Comparison of ENCODE assay signal across 1 cellular context in the genomic region with DNA sequence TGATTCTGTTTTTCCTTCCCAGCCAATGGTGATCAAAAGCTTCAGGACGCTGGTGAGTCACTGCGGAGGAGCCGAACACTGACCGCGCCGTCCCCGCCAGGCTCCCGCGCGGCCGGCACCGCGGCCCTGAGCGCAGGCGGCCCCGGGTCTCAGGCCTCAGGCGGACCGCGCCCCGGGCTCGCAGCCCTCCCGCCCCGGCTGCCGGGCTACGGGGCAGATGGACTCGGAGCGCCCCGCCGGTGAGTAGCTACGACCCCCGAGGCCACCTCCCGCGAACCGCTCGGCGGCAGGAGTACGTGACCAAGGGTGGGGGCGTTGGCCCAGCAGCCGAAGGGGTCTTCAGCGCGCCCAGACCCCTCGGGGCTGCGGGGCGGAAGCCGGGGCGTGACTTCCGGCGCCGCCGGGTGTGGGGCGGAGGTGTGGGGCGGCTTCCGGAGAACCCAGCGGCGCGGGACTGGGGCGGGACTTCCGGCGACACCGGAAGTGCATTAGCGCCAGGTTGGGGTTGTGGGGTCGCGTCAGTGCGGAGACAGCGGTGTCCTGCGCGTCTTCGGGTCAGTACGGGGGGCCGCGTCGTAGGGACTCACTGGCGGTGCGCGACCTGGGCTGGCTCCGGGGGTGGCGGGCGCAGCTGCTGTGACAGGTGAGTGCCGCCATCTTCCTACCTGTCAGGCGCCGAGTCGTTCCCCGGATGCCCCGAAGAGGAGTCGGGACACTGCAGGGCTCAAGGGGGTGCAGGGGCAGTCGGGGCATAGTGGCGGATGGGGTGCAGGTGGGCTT.
A peak's percentile ranks its signal among the peaks of the same experiment; 100 is the strongest.
TF ChIP-seq lines count a peak whose summit lies in the region.

A gene with protein sequence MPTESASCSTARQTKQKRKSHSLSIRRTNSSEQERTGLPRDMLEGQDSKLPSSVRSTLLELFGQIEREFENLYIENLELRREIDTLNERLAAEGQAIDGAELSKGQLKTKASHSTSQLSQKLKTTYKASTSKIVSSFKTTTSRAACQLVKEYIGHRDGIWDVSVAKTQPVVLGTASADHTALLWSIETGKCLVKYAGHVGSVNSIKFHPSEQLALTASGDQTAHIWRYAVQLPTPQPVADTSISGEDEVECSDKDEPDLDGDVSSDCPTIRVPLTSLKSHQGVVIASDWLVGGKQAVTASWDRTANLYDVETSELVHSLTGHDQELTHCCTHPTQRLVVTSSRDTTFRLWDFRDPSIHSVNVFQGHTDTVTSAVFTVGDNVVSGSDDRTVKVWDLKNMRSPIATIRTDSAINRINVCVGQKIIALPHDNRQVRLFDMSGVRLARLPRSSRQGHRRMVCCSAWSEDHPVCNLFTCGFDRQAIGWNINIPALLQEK (plus strand): TSS at position 60 of the 780 bp plus-strand sequence. CDS start 15,771 bp downstream, outside the sequence.

TF ChIP-seq in HepG2, 621 proteins besides CTCF, POLR2A, EP300 and RAD21 (continued from another document and continues in another):
- TF ChIP-seq, protein P1, sequence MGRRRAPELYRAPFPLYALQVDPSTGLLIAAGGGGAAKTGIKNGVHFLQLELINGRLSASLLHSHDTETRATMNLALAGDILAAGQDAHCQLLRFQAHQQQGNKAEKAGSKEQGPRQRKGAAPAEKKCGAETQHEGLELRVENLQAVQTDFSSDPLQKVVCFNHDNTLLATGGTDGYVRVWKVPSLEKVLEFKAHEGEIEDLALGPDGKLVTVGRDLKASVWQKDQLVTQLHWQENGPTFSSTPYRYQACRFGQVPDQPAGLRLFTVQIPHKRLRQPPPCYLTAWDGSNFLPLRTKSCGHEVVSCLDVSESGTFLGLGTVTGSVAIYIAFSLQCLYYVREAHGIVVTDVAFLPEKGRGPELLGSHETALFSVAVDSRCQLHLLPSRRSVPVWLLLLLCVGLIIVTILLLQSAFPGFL (CRISPR knock-in tag; IDR thresholded peaks at IDR 0.05), result no peak
- TF ChIP-seq THYN1 (CRISPR knock-in tag; IDR thresholded peaks at IDR 0.05; ENCODE audit: borderline replicate concordance, low read depth), result no peak
- TF ChIP-seq ZSCAN31 (CRISPR knock-in tag; IDR thresholded peaks at IDR 0.05; ENCODE audit: low read depth), result no peak; the same call in 1 of the 2 replicates
- TF ChIP-seq ZNF576 (CRISPR knock-in tag; IDR thresholded peaks at IDR 0.05), result no peak
- TF ChIP-seq ZNF33B (CRISPR knock-in tag; IDR thresholded peaks at IDR 0.05), result no peak
- no peak for TF ChIP-seq RBM39 (IDR thresholded peaks at IDR 0.05; ENCODE audit: low read depth, low read length, poor library complexity, severe bottlenecking)
- TF ChIP-seq SAP130 (CRISPR knock-in tag; IDR thresholded peaks at IDR 0.05; ENCODE audit: low read depth), result peak; percentile 82
- TF ChIP-seq ZNF660 (CRISPR knock-in tag; IDR thresholded peaks at IDR 0.05; ENCODE audit: borderline replicate concordance, low read depth), result no peak
- TF ChIP-seq NR2C2 (CRISPR knock-in tag; IDR thresholded peaks at IDR 0.05; ENCODE audit: borderline replicate concordance), result peak; percentile 98
- TF ChIP-seq GABPA (IDR thresholded peaks at IDR 0.05; ENCODE audit: low read depth, low read length), result peak; percentile 97
- peak; percentile 95 for TF ChIP-seq GABPA (CRISPR knock-in tag; IDR thresholded peaks at IDR 0.05; ENCODE audit: low read depth)
- TF ChIP-seq HDAC1 (CRISPR knock-in tag; IDR thresholded peaks at IDR 0.05), result peak; percentile 88; the same call in 1 of the 2 replicates
- TF ChIP-seq, protein P2, sequence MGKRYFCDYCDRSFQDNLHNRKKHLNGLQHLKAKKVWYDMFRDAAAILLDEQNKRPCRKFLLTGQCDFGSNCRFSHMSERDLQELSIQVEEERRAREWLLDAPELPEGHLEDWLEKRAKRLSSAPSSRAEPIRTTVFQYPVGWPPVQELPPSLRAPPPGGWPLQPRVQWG (CRISPR knock-in tag; IDR thresholded peaks at IDR 0.05; ENCODE audit: borderline replicate concordance, low read depth), result no peak
- no peak for TF ChIP-seq SMAD9 (CRISPR knock-in tag; IDR thresholded peaks at IDR 0.05)
- no peak for TF ChIP-seq ZNF605 (CRISPR knock-in tag; IDR thresholded peaks at IDR 0.05)
- TF ChIP-seq MEIS2 (CRISPR knock-in tag; IDR thresholded peaks at IDR 0.05), result no peak
- 0 out of 2 replicates have a peak, but pooled peaks have one; percentile 61 for TF ChIP-seq ZNF510 (CRISPR knock-in tag; IDR thresholded peaks at IDR 0.05; ENCODE audit: low read depth)
- TF ChIP-seq ZBTB42 (CRISPR knock-in tag; IDR thresholded peaks at IDR 0.05), result peak; percentile 74; the same call in 1 of the 2 replicates
- peak; percentile 89 for TF ChIP-seq YEATS2 (CRISPR knock-in tag; IDR thresholded peaks at IDR 0.05; ENCODE audit: borderline replicate concordance)
- peak; percentile 80 for TF ChIP-seq MED8 (CRISPR knock-in tag; IDR thresholded peaks at IDR 0.05; ENCODE audit: insufficient replicate concordance)
- TF ChIP-seq NR2F6 (IDR thresholded peaks at IDR 0.05), result no peak
- peak; percentile 35 for TF ChIP-seq NR2F6 (CRISPR knock-in tag; IDR thresholded peaks at IDR 0.05)
- no peak for TF ChIP-seq CAMTA2 (CRISPR knock-in tag; IDR thresholded peaks at IDR 0.05; ENCODE audit: borderline replicate concordance)
- TF ChIP-seq TCF7L2 (IDR thresholded peaks at IDR 0.05; ENCODE audit: low read depth, low read length), result no peak
- no peak for TF ChIP-seq ZNF720 (CRISPR knock-in tag; IDR thresholded peaks at IDR 0.05)
- TF ChIP-seq NR2F1 (CRISPR knock-in tag; IDR thresholded peaks at IDR 0.05), result peak in 1 of 2 experiments; percentile 48; a peak in 1 of 4 replicates
- peak; percentile 73 for TF ChIP-seq ERF (CRISPR knock-in tag; IDR thresholded peaks at IDR 0.05)
- TF ChIP-seq ZNF234 (CRISPR knock-in tag; conservative IDR thresholded peaks at IDR 0.05), result peak; percentile 92
- TF ChIP-seq ELF1 (CRISPR knock-in tag; IDR thresholded peaks at IDR 0.05), result peak; percentile 84
- no peak for TF ChIP-seq PRMT3 (CRISPR knock-in tag; IDR thresholded peaks at IDR 0.05; ENCODE audit: borderline replicate concordance, low read depth)
- TF ChIP-seq ZFP36 (IDR thresholded peaks at IDR 0.05; ENCODE audit: borderline replicate concordance, low read depth, low read length, partially characterized antibody), result no peak
- TF ChIP-seq CBX2 (IDR thresholded peaks at IDR 0.05; ENCODE audit: low read depth, low read length), result no peak
- TF ChIP-seq CBX2 (CRISPR knock-in tag; IDR thresholded peaks at IDR 0.05; ENCODE audit: low read depth), result no peak
- TF ChIP-seq ETV5 (CRISPR knock-in tag; IDR thresholded peaks at IDR 0.05; ENCODE audit: borderline replicate concordance), result peak; percentile 90
- no peak for TF ChIP-seq PLRG1 (conservative IDR thresholded peaks at IDR 0.05)
- peak; percentile 29; the same call in 1 of the 2 replicates for TF ChIP-seq RXRB (CRISPR knock-in tag; IDR thresholded peaks at IDR 0.05; ENCODE audit: borderline replicate concordance)
- TF ChIP-seq NFYB (CRISPR knock-in tag; IDR thresholded peaks at IDR 0.05), result no peak; the same call in 1 of the 2 replicates
- no peak for TF ChIP-seq ZSCAN30 (CRISPR knock-in tag; IDR thresholded peaks at IDR 0.05)
- TF ChIP-seq SP2 (CRISPR knock-in tag; IDR thresholded peaks at IDR 0.05), result peak; percentile 92
- TF ChIP-seq MTA1 (CRISPR knock-in tag; IDR thresholded peaks at IDR 0.05; ENCODE audit: borderline replicate concordance), result no peak
- TF ChIP-seq, protein P3, sequence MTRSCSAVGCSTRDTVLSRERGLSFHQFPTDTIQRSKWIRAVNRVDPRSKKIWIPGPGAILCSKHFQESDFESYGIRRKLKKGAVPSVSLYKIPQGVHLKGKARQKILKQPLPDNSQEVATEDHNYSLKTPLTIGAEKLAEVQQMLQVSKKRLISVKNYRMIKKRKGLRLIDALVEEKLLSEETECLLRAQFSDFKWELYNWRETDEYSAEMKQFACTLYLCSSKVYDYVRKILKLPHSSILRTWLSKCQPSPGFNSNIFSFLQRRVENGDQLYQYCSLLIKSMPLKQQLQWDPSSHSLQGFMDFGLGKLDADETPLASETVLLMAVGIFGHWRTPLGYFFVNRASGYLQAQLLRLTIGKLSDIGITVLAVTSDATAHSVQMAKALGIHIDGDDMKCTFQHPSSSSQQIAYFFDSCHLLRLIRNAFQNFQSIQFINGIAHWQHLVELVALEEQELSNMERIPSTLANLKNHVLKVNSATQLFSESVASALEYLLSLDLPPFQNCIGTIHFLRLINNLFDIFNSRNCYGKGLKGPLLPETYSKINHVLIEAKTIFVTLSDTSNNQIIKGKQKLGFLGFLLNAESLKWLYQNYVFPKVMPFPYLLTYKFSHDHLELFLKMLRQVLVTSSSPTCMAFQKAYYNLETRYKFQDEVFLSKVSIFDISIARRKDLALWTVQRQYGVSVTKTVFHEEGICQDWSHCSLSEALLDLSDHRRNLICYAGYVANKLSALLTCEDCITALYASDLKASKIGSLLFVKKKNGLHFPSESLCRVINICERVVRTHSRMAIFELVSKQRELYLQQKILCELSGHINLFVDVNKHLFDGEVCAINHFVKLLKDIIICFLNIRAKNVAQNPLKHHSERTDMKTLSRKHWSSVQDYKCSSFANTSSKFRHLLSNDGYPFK (CRISPR knock-in tag; IDR thresholded peaks at IDR 0.05; ENCODE audit: borderline replicate concordance), result peak; percentile 87; the same call in 1 of the 2 replicates
- TF ChIP-seq ZEB1 (IDR thresholded peaks at IDR 0.05; ENCODE audit: insufficient replicate concordance, low read depth), result peak; percentile 32
- peak; percentile 75 for TF ChIP-seq SPEN (CRISPR knock-in tag; IDR thresholded peaks at IDR 0.05; ENCODE audit: low read depth)
- TF ChIP-seq HNRNPLL (IDR thresholded peaks at IDR 0.05; ENCODE audit: low read depth, low read length, poor library complexity, severe bottlenecking), result peak; percentile 93
- TF ChIP-seq ZNF382 (CRISPR knock-in tag; IDR thresholded peaks at IDR 0.05; ENCODE audit: borderline replicate concordance), result no peak
- TF ChIP-seq ZSCAN12 (CRISPR knock-in tag; IDR thresholded peaks at IDR 0.05), result no peak
- TF ChIP-seq EHMT2 (IDR thresholded peaks at IDR 0.05; ENCODE audit: borderline replicate concordance, low read depth, low read length), result no peak
- TF ChIP-seq ZNF34 (CRISPR knock-in tag; IDR thresholded peaks at IDR 0.05; ENCODE audit: borderline replicate concordance), result peak; percentile 60; the same call in 1 of the 2 replicates
- TF ChIP-seq SRY (CRISPR knock-in tag; IDR thresholded peaks at IDR 0.05), result peak; percentile 93; the same call in 1 of the 2 replicates
- TF ChIP-seq, protein P4, sequence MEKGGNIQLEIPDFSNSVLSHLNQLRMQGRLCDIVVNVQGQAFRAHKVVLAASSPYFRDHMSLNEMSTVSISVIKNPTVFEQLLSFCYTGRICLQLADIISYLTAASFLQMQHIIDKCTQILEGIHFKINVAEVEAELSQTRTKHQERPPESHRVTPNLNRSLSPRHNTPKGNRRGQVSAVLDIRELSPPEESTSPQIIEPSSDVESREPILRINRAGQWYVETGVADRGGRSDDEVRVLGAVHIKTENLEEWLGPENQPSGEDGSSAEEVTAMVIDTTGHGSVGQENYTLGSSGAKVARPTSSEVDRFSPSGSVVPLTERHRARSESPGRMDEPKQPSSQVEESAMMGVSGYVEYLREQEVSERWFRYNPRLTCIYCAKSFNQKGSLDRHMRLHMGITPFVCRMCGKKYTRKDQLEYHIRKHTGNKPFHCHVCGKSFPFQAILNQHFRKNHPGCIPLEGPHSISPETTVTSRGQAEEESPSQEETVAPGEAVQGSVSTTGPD (CRISPR knock-in tag; IDR thresholded peaks at IDR 0.05), result no peak
- TF ChIP-seq, protein P5, sequence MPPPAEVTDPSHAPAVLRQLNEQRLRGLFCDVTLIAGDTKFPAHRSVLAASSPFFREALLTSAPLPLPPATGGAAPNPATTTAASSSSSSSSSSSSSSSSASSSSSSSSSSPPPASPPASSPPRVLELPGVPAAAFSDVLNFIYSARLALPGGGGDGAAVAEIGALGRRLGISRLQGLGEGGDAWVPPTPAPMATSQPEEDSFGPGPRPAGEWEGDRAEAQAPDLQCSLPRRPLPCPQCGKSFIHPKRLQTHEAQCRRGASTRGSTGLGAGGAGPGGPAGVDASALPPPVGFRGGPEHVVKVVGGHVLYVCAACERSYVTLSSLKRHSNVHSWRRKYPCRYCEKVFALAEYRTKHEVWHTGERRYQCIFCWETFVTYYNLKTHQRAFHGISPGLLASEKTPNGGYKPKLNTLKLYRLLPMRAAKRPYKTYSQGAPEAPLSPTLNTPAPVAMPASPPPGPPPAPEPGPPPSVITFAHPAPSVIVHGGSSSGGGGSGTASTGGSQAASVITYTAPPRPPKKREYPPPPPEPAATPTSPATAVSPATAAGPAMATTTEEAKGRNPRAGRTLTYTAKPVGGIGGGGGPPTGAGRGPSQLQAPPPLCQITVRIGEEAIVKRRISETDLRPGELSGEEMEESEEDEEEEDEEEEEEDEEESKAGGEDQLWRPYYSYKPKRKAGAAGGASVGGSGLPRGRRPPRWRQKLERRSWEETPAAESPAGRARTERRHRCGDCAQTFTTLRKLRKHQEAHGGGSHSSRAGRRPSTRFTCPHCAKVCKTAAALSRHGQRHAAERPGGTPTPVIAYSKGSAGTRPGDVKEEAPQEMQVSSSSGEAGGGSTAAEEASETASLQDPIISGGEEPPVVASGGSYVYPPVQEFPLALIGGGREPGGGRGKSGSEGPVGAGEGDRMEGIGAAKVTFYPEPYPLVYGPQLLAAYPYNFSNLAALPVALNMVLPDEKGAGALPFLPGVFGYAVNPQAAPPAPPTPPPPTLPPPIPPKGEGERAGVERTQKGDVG (CRISPR knock-in tag; IDR thresholded peaks at IDR 0.05; ENCODE audit: borderline replicate concordance), result no peak
- 0 out of 2 replicates have a peak, but pooled peaks have one; percentile 15 for TF ChIP-seq CBX5 (CRISPR knock-in tag; IDR thresholded peaks at IDR 0.05; ENCODE audit: borderline replicate concordance)
- TF ChIP-seq IKZF4 (CRISPR knock-in tag; IDR thresholded peaks at IDR 0.05; ENCODE audit: borderline replicate concordance, low read depth, not compliant biosample characterization), result peak; percentile 7
- no peak for TF ChIP-seq AGO1 (IDR thresholded peaks at IDR 0.05; ENCODE audit: low read depth, low read length, poor library complexity, severe bottlenecking)
- TF ChIP-seq PHF21A (CRISPR knock-in tag; IDR thresholded peaks at IDR 0.05), result peak; percentile 62
- peak; percentile 36; the same call in 1 of the 2 replicates for TF ChIP-seq ZFYVE20 (CRISPR knock-in tag; IDR thresholded peaks at IDR 0.05; ENCODE audit: borderline replicate concordance, low read depth)
- no peak for TF ChIP-seq ZMYM2 (CRISPR knock-in tag; IDR thresholded peaks at IDR 0.05)
- peak; percentile 47; the same call in 1 of the 2 replicates for TF ChIP-seq ZNF543 (CRISPR knock-in tag; IDR thresholded peaks at IDR 0.05)
- 0 out of 2 replicates have a peak, but pooled peaks have one; percentile 19 for TF ChIP-seq ZNF329 (CRISPR knock-in tag; IDR thresholded peaks at IDR 0.05; ENCODE audit: low read depth)
- no peak for TF ChIP-seq CC2D1A (CRISPR knock-in tag; IDR thresholded peaks at IDR 0.05)
- TF ChIP-seq DMAP1 (CRISPR knock-in tag; IDR thresholded peaks at IDR 0.05), result peak; percentile 86
- TF ChIP-seq ZNF709 (CRISPR knock-in tag; IDR thresholded peaks at IDR 0.05), result no peak
- TF ChIP-seq SRF (IDR thresholded peaks at IDR 0.05; ENCODE audit: low read depth, low read length), result no peak
- TF ChIP-seq DR1 (CRISPR knock-in tag; IDR thresholded peaks at IDR 0.05), result peak; percentile 48
- peak; percentile 55 for TF ChIP-seq ZNF567 (CRISPR knock-in tag; IDR thresholded peaks at IDR 0.05; ENCODE audit: borderline replicate concordance)
- TF ChIP-seq KLF11 (CRISPR knock-in tag; IDR thresholded peaks at IDR 0.05), result no peak; the same call in 1 of the 2 replicates
